In the genomic region with DNA sequence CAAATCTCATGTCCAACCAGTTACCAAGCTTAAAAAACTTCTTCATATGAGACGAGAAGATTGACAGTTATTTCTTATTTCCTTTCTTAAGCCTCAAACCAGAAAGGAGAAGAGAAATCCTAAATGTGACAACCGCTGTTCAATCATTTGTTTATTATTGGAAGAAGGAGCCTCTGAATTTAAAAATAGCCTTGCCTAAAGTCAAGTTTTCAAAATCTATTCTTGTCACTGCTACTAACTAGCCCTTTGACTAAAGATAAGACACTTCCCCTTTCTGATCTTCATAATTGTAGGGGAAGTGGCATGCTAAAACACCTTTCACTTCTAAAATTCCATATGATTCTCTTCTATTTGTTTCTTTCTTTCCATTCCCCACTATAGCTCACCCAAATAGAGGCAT, we compare ENCODE assay signal across 13 cellular contexts.
A peak's percentile ranks its signal among the peaks of the same experiment; 100 is the strongest.
DNase-seq lines count a peak whose midpoint lies in the region; ATAC-seq, FAIRE-seq and TF ChIP-seq lines count a peak whose summit lies in the region.
"Had no signal": no experiment of that assay in that cellular context is flagged by ENCODE, and none has a peak within 500 bp of the region (broad histone marks: within the 10 kb centered on the region; RNA-seq: fewer than 3 reads in every experiment).

No MANE protein-coding gene starts in this region.

- H2BK12ac ChIP-seq in mesenchymal stem cell (ENCODE audit: low read length in 2 of 2) = no peak overlapping the region

- DNase-seq in K562 (ENCODE audit: extremely low read depth in 1 of 4, low spot score in 3 of 4) = no peak
- DNase-seq in hippocampal formation (lab: John Stamatoyannopoulos, UW) = no peak
- DNase-seq in mesenchymal stem cell = no peak
- DNase-seq in Calu3 = no peak
- no peak for DNase-seq in SHP77 (lab: John Stamatoyannopoulos, UW)
- DNase-seq: activated CD4-positive, alpha-beta T cell treated with anti-CD3 and anti-CD28 coated beads for 48 hours; endodermal cell; PC-9 had no signal

- TF ChIP-seq CTCF in K562 (IDR thresholded peaks at IDR 0.05 in 2 of 3, conservative IDR thresholded peaks at IDR 0.05 in 1 of 3; ENCODE audit: insufficient read depth in 2 of 3, low read depth in 1 of 3, low read length in 3 of 3) (no peak), Calu3 (IDR thresholded peaks at IDR 0.05; ENCODE audit: unreplicated experiment) (no peak)

- H3K4me3 Mint-ChIP-seq in Calu3 (ENCODE audit: low read depth, unreplicated experiment) = no peak overlapping the region
- H3K4me3 Mint-ChIP-seq: endodermal cell, GM23338, nephron had no signal

- H2BK120ac ChIP-seq in mesenchymal stem cell (ENCODE audit: low read depth, low read length) = no peak overlapping the region

- H3K4me3 ChIP-seq in K562 (no peak overlapping the region), mesenchymal stem cell (ENCODE audit: insufficient read depth in 1 of 2, low read depth in 1 of 2, low read length in 2 of 2) (no peak overlapping the region)
- H3K4me3 ChIP-seq: GM23338, PC-9 had no signal

- no peaks in the 10 kb centered on the region for H3K36me3 ChIP-seq in K562 (ENCODE audit: control insufficient read depth, insufficient read depth, low read length)
- H3K36me3 ChIP-seq in mesenchymal stem cell (ENCODE audit: control insufficient read depth in 1 of 2, insufficient read depth in 2 of 2, low read depth in 1 of 2, low read length in 2 of 2) = no peaks in the 10 kb centered on the region

- no peak overlapping the region for H3K14ac ChIP-seq in mesenchymal stem cell (ENCODE audit: low read length in 2 of 2)

- no peak overlapping the region for H4K91ac ChIP-seq in mesenchymal stem cell (ENCODE audit: low read length)

- H4K20me1 ChIP-seq in K562 (replicated peaks; ENCODE audit: control insufficient read depth, insufficient read depth, low read length) = no peaks in the 10 kb centered on the region

- CTCF ChIA-PET in K562 (lab: Yijun Ruan, JAX; ENCODE audit: low intra/inter-chr PET ratio) (no interaction called here), Calu3 (lab: Charles Lee) (no interaction called here)

- no peak overlapping the region for H3K9ac ChIP-seq in K562 (ENCODE audit: insufficient read depth in 1 of 2, low read depth in 2 of 2, low read length in 2 of 2)
- H3K9ac ChIP-seq in mesenchymal stem cell (ENCODE audit: low read length) = no peak overlapping the region

- no peak overlapping the region for H3K23ac ChIP-seq in mesenchymal stem cell (ENCODE audit: low read length in 2 of 2)

- no peaks in the 10 kb centered on the region for H3K79me1 ChIP-seq in mesenchymal stem cell (replicated peaks; ENCODE audit: low read length, poor library complexity, severe bottlenecking)

- H2AK5ac ChIP-seq in mesenchymal stem cell (ENCODE audit: low read length, severe bottlenecking) = no peak overlapping the region

- H3K9me3 ChIP-seq in K562 (replicated peaks; ENCODE audit: control insufficient read depth, insufficient read depth, low read depth, low read length) (no peaks in the 10 kb centered on the region; the same call in 1 of the 2 replicates), mesenchymal stem cell (ENCODE audit: control insufficient read depth, low read length) (no peaks in the 10 kb centered on the region)

- no peak for TF ChIP-seq RAD21 in K562 (CRISPR knock-in tag; conservative IDR thresholded peaks at IDR 0.05 in 1 of 2, IDR thresholded peaks at IDR 0.05 in 1 of 2)

- H3K4me1 Mint-ChIP-seq in Calu3 (ENCODE audit: low read depth, unreplicated experiment) = no peaks in the 10 kb centered on the region
- H3K4me1 Mint-ChIP-seq: endodermal cell, nephron had no signal

- POLR2A ChIA-PET in K562 (lab: Yijun Ruan, JAX) = no interaction called here

- WGBS in K562 (ENCODE audit: insufficient coverage, low coverage, missing lambda C conversion rate) = 0% methylated on average over 2 of the region's 2 CpGs
- WGBS in mesenchymal stem cell = 100% methylated on average over 1 of the region's 2 CpGs

- no peaks in the 10 kb centered on the region for H3K27me3 Mint-ChIP-seq in Calu3 (ENCODE audit: unreplicated experiment)

- no peaks in the 10 kb centered on the region for H3K79me2 ChIP-seq in K562 (ENCODE audit: control insufficient read depth, insufficient read depth, low read length)

- H3K27ac ChIP-seq in K562 (ENCODE audit: extremely low read depth, low read depth, low read length) = no peak overlapping the region
- no peak overlapping the region for H3K27ac ChIP-seq in mesenchymal stem cell (ENCODE audit: low read length, poor library complexity, severe bottlenecking)
- H3K27ac ChIP-seq: PC-9 had no signal

- H3K4me2 ChIP-seq in K562 (ENCODE audit: insufficient read depth, low read length) (no peak overlapping the region), mesenchymal stem cell (ENCODE audit: low read length, poor library complexity, severe bottlenecking) (no peak overlapping the region)
- H3K4me2 ChIP-seq: GM23338, PC-9 had no signal

- H3K4ac ChIP-seq in mesenchymal stem cell (ENCODE audit: low read depth in 1 of 2, low read length in 2 of 2) = no peak overlapping the region

- intact Hi-C loops in K562 (cut with micrococcal nuclease) (no loop called here), Calu3 (cut with micrococcal nuclease; ENCODE audit: unreplicated experiment) (no loop called here)

- no peak for TF ChIP-seq POLR2A in K562 (conservative IDR thresholded peaks at IDR 0.05)

- in situ Hi-C loops in K562 (cut with MboI) = no loop called here

- H3K18ac ChIP-seq in mesenchymal stem cell (ENCODE audit: low read depth in 1 of 2, low read length in 2 of 2) = no peak overlapping the region

- no peak overlapping the region for H4K8ac ChIP-seq in mesenchymal stem cell (ENCODE audit: low read length)

- ATAC-seq in GM18867 (IDR thresholded peaks at IDR 0.05; ENCODE audit: unreplicated experiment) (peak; percentile 84), HG02588 (IDR thresholded peaks at IDR 0.05; ENCODE audit: unreplicated experiment) (peak; percentile 71), HG03558 (IDR thresholded peaks at IDR 0.05; ENCODE audit: extremely low read depth, unreplicated experiment) (peak; percentile 67), K562 (no peak)
- ATAC-seq: GM23338 had no signal

- no peak overlapping the region for H2BK15ac ChIP-seq in mesenchymal stem cell (ENCODE audit: low read depth, poor library complexity, severe bottlenecking)

- no peaks in the 10 kb centered on the region for H3K27me3 ChIP-seq in K562 (ENCODE audit: control insufficient read depth in 2 of 2, insufficient read depth in 2 of 2, low read length in 2 of 2)
- no peaks in the 10 kb centered on the region for H3K27me3 ChIP-seq in mesenchymal stem cell (ENCODE audit: control insufficient read depth in 1 of 2, insufficient read depth in 1 of 2, low read length in 2 of 2)

- BruUV-seq in K562 (replicated peaks; lab: Mats Ljungman, UMichigan) (no TSS peak), Calu3 (replicated peaks; lab: Mats Ljungman, UMichigan) (no TSS peak)

- no peak for FAIRE-seq in K562 (lab: Jason Lieb, UNC)

- no peak overlapping the region for H3K27ac Mint-ChIP-seq in Calu3 (ENCODE audit: unreplicated experiment)
- H3K27ac Mint-ChIP-seq: endodermal cell, GM23338, nephron had no signal

- no peak overlapping the region for H2BK5ac ChIP-seq in mesenchymal stem cell (ENCODE audit: low read depth, low read length, poor library complexity, severe bottlenecking)

- TF ChIP-seq EP300 in K562 (IDR thresholded peaks at IDR 0.05; ENCODE audit: low read length) = no peak

- H3K9me1 ChIP-seq in K562 (ENCODE audit: control insufficient read depth, insufficient read depth, low read length) = no peaks in the 10 kb centered on the region

- H3K4me1 ChIP-seq in K562 (replicated peaks in 1 of 2; ENCODE audit: control insufficient read depth in 2 of 2, insufficient read depth in 2 of 2, low read length in 2 of 2) (no peaks in the 10 kb centered on the region), mesenchymal stem cell (ENCODE audit: control insufficient read depth, insufficient read depth, low read depth, low read length) (peaks cover 1% of the 10 kb centered on the region)

- H2AFZ ChIP-seq in K562 (ENCODE audit: low read depth, low read length) (no peak overlapping the region), mesenchymal stem cell (ENCODE audit: low read depth, low read length) (no peak overlapping the region)
- H2AFZ ChIP-seq: PC-9 had no signal

- H3K9me3 Mint-ChIP-seq in Calu3 (ENCODE audit: low read depth, unreplicated experiment) = peaks cover 4% of the 10 kb centered on the region
- H3K9me3 Mint-ChIP-seq: nephron had no signal

- H3K36me3 Mint-ChIP-seq in Calu3 (ENCODE audit: insufficient read depth, unreplicated experiment) = no peaks in the 10 kb centered on the region

TF ChIP-seq in K562, 482 proteins besides CTCF, POLR2A, EP300 and RAD21:
- TF ChIP-seq HMGN3 (IDR thresholded peaks at IDR 0.05; ENCODE audit: borderline replicate concordance, extremely low read depth, insufficient read length, low read depth, low read length) (no peak), TEAD1 (CRISPR knock-in tag; IDR thresholded peaks at IDR 0.05) (no peak), SPI1 (IDR thresholded peaks at IDR 0.05; ENCODE audit: borderline replicate concordance, low read depth, low read length) (peak; percentile 36; the same call in 1 of the 2 replicates)
- TF ChIP-seq, protein P1, sequence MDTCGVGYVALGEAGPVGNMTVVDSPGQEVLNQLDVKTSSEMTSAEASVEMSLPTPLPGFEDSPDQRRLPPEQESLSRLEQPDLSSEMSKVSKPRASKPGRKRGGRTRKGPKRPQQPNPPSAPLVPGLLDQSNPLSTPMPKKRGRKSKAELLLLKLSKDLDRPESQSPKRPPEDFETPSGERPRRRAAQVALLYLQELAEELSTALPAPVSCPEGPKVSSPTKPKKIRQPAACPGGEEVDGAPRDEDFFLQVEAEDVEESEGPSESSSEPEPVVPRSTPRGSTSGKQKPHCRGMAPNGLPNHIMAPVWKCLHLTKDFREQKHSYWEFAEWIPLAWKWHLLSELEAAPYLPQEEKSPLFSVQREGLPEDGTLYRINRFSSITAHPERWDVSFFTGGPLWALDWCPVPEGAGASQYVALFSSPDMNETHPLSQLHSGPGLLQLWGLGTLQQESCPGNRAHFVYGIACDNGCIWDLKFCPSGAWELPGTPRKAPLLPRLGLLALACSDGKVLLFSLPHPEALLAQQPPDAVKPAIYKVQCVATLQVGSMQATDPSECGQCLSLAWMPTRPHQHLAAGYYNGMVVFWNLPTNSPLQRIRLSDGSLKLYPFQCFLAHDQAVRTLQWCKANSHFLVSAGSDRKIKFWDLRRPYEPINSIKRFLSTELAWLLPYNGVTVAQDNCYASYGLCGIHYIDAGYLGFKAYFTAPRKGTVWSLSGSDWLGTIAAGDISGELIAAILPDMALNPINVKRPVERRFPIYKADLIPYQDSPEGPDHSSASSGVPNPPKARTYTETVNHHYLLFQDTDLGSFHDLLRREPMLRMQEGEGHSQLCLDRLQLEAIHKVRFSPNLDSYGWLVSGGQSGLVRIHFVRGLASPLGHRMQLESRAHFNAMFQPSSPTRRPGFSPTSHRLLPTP (IDR thresholded peaks at IDR 0.05; ENCODE audit: borderline replicate concordance, extremely low read depth, insufficient read length) = no peak
